In genomic region chr7:115477193-115477651, GRCh38 we compare ENCODE assay signal across 8 cellular contexts.
DNase-seq lines count a peak whose midpoint lies in the region; ATAC-seq and TF ChIP-seq lines count a peak whose summit lies in the region.

No MANE protein-coding gene starts in this region.

- H3K27me3 ChIP-seq in esophagus squamous epithelium, result peaks cover 0 to 21% (median 3%) of the 10 kb centered on the region in 4 donors

- H3K36me3 ChIP-seq in esophagus squamous epithelium, result no peaks in the 10 kb centered on the region

- H3K27me3 Mint-ChIP-seq in natural killer cell (ENCODE audit: low read depth in 2 of 2), result peaks cover 33 to 57% of the 10 kb centered on the region in 2 donors

- peak overlapping the region; percentile 91 for H3K4me3 Mint-ChIP-seq in natural killer cell

- WGBS in esophagus squamous epithelium, 2 donors, result 10 to 21% methylated on average over 9 to 15 of the region's 30 CpGs

- no peaks in the 10 kb centered on the region for H3K9me3 Mint-ChIP-seq in natural killer cell

- ATAC-seq in natural killer cell (peak in 1 of 3 donors; percentile 60), HG02759 (IDR thresholded peaks at IDR 0.05; ENCODE audit: unreplicated experiment) (no peak), HG03442 (IDR thresholded peaks at IDR 0.05; ENCODE audit: unreplicated experiment) (no peak)

- no peaks in the 10 kb centered on the region for H3K9me3 ChIP-seq in esophagus squamous epithelium

- H3K4me1 ChIP-seq in esophagus squamous epithelium, result peaks cover 0 to 15% (median 0%) of the 10 kb centered on the region in 3 donors

- DNase-seq in AG20443 (ENCODE audit: low spot score) (peak; percentile 63), NCI-H748 treated with DMSO at 0.1 percent for 48 hours (lab: John Stamatoyannopoulos, UW) (peak; percentile 7), esophagus squamous epithelium (lab: John Stamatoyannopoulos, UW) (no peak), natural killer cell (no peak), GOT3 (lab: John Stamatoyannopoulos, UW) (no peak), globus pallidus (ENCODE audit: low spot score) (no peak)

- peaks cover 18 to 24% of the 10 kb centered on the region in 2 donors for H3K4me1 Mint-ChIP-seq in natural killer cell

- intact Hi-C loops in esophagus squamous epithelium (cut with DNase I), result no loop called here
- intact Hi-C loops in natural killer cell (cut with micrococcal nuclease), result loop anchor here (5.0 kb wide), 1 partner anchor 120 kb away; no protein-coding TSS in a partner anchor

- H3K27ac ChIP-seq in esophagus squamous epithelium, result no peak overlapping the region

- TF ChIP-seq POLR2A in esophagus squamous epithelium (IDR thresholded peaks at IDR 0.05), result no peak

- no peak for TF ChIP-seq CTCF in esophagus squamous epithelium (IDR thresholded peaks at IDR 0.05)
- no peak for TF ChIP-seq CTCF in natural killer cell (IDR thresholded peaks at IDR 0.05)

- no peak overlapping the region for H3K27ac Mint-ChIP-seq in natural killer cell

- H3K36me3 Mint-ChIP-seq in natural killer cell, result peaks cover 3% of the 10 kb centered on the region

- H3K4me3 ChIP-seq in esophagus squamous epithelium, result peak overlapping the region in 3 of 4 donors; percentile 36 to 60 (median 41)

Comparison
In these comparisons a context has a peak if more than half of its experiments do, and no peak if none do; other contexts are left out.
1. DNase-seq: peak in AG20443 (single experiment) and NCI-H748 treated with DMSO at 0.1 percent for 48 hours (single experiment); none in esophagus squamous epithelium (single experiment), natural killer cell (single experiment), GOT3 (single experiment) and globus pallidus (single experiment).